ENCODE assay signal across 15 cellular contexts in genomic region chr17:30586818-30587595, GRCh38.
A peak's percentile ranks its signal among the peaks of the same experiment; 100 is the strongest.
DNase-seq lines count a peak whose midpoint lies in the region; ATAC-seq, FAIRE-seq and TF ChIP-seq lines count a peak whose summit lies in the region.
"Had no signal": no experiment of that assay in that cellular context is flagged by ENCODE, and none has a peak within 500 bp of the region (broad histone marks: within the 10 kb centered on the region; RNA-seq: fewer than 3 reads in every experiment).

No MANE protein-coding gene starts in this region.

- no peak overlapping the region for H3K4me3 Mint-ChIP-seq in activated naive CD8-positive, alpha-beta T cell treated with anti-CD3 and anti-CD28 coated beads, Interleukin-2, amount 50 U/mL, for 24 hours
- H3K4me3 Mint-ChIP-seq in activated naive CD8-positive, alpha-beta T cell treated with anti-CD3 and anti-CD28 coated beads for 36 hours = no peak overlapping the region
- H3K4me3 Mint-ChIP-seq: T-helper 2 cell treated with Interferon-gamma antibody and Interleukin-4, amounts not matched to agents 5 μg/mL and 100 μg/mL, for 36 hours had no signal

- ATAC-seq in activated naive CD8-positive, alpha-beta T cell treated with anti-CD3 and anti-CD28 coated beads, Interleukin-2, amount 50 U/mL, for 24 hours = peak; percentile 88
- ATAC-seq in stimulated activated naive CD8-positive, alpha-beta T cell treated with anti-CD3 and anti-CD28 coated beads, Interleukin-15, Interleukin-2, amounts not matched to agents 100 U/mL and 50 U/mL, for 24 hours = peak; percentile 90
- ATAC-seq in GM18858 (IDR thresholded peaks at IDR 0.05; ENCODE audit: unreplicated experiment) = no peak

- H3K27me3 Mint-ChIP-seq in activated naive CD8-positive, alpha-beta T cell treated with anti-CD3 and anti-CD28 coated beads, Interleukin-2, amount 50 U/mL, for 24 hours = peaks cover 4% of the 10 kb centered on the region
- H3K27me3 Mint-ChIP-seq in activated naive CD8-positive, alpha-beta T cell treated with anti-CD3 and anti-CD28 coated beads for 36 hours = no peaks in the 10 kb centered on the region

- H3K36me3 Mint-ChIP-seq in activated naive CD8-positive, alpha-beta T cell treated with anti-CD3 and anti-CD28 coated beads, Interleukin-2, amount 50 U/mL, for 24 hours (ENCODE audit: low read depth) = no peaks in the 10 kb centered on the region
- no peaks in the 10 kb centered on the region for H3K36me3 Mint-ChIP-seq in activated naive CD8-positive, alpha-beta T cell treated with anti-CD3 and anti-CD28 coated beads for 36 hours

- no peak for TF ChIP-seq CTCF in fibroblast of mammary gland (conservative IDR thresholded peaks at IDR 0.05; ENCODE audit: control insufficient read depth, insufficient read depth, low read depth, low read length)

- H3K27ac Mint-ChIP-seq in activated naive CD8-positive, alpha-beta T cell treated with anti-CD3 and anti-CD28 coated beads, Interleukin-2, amount 50 U/mL, for 24 hours = no peak overlapping the region
- H3K27ac Mint-ChIP-seq in activated naive CD8-positive, alpha-beta T cell treated with anti-CD3 and anti-CD28 coated beads for 36 hours = no peak overlapping the region
- H3K27ac Mint-ChIP-seq: T-helper 2 cell treated with Interferon-gamma antibody and Interleukin-4, amounts not matched to agents 5 μg/mL and 100 μg/mL, for 36 hours had no signal

- no peak for DNase-seq in activated naive CD8-positive, alpha-beta T cell treated with anti-CD3 and anti-CD28 coated beads, Interleukin-2, amount 50 U/mL, for 24 hours
- DNase-seq in activated naive CD8-positive, alpha-beta T cell treated with anti-CD3 and anti-CD28 coated beads for 36 hours = no peak
- DNase-seq in RCC 7860 (ENCODE audit: low spot score) (peak; percentile 52), fibroblast of mammary gland (ENCODE audit: low read depth) (peak; percentile 84), NCI-H1930 (lab: John Stamatoyannopoulos, UW) (no peak)
- DNase-seq in stimulated activated naive CD8-positive, alpha-beta T cell treated with anti-CD3 and anti-CD28 coated beads, Interleukin-15, Interleukin-2, amounts not matched to agents 100 U/mL and 50 U/mL, for 24 hours = no peak
- no peak for DNase-seq in activated effector memory CD4-positive, alpha-beta T cell treated with anti-CD3 and anti-CD28 coated beads, Interleukin-2, amount 50 U/mL, for 16 hours
- DNase-seq: activated T-cell treated with anti-CD3 and anti-CD28 coated beads for 4 hours, C1 segment of cervical spinal cord, GOT3, NCI-H2107 had no signal

- no peak overlapping the region for H3K4me3 ChIP-seq in fibroblast of mammary gland (ENCODE audit: control insufficient read depth, low read depth, low read length)
- H3K4me3 ChIP-seq: prostate gland, tibial nerve had no signal

- H3K4me1 Mint-ChIP-seq in activated naive CD8-positive, alpha-beta T cell treated with anti-CD3 and anti-CD28 coated beads, Interleukin-2, amount 50 U/mL, for 24 hours = peaks cover 5% of the 10 kb centered on the region
- H3K4me1 Mint-ChIP-seq in activated naive CD8-positive, alpha-beta T cell treated with anti-CD3 and anti-CD28 coated beads for 36 hours = no peaks in the 10 kb centered on the region

- no peak for FAIRE-seq in RCC 7860 (lab: Jason Lieb, UNC)

- H3K9me3 Mint-ChIP-seq in activated naive CD8-positive, alpha-beta T cell treated with anti-CD3 and anti-CD28 coated beads, Interleukin-2, amount 50 U/mL, for 24 hours = no peaks in the 10 kb centered on the region
- no peaks in the 10 kb centered on the region for H3K9me3 Mint-ChIP-seq in activated naive CD8-positive, alpha-beta T cell treated with anti-CD3 and anti-CD28 coated beads for 36 hours
- H3K9me3 Mint-ChIP-seq: T-helper 2 cell treated with Interferon-gamma antibody and Interleukin-4, amounts not matched to agents 5 μg/mL and 100 μg/mL, for 36 hours had no signal

Comparison
In these comparisons a context has a peak if more than half of its experiments do, and no peak if none do; other contexts are left out.
1. DNase-seq: peak in RCC 7860 (single experiment) and fibroblast of mammary gland (single experiment); none in activated naive CD8-positive, alpha-beta T cell treated with anti-CD3 and anti-CD28 coated beads, Interleukin-2, amount 50 U/mL, for 24 hours (single experiment), activated naive CD8-positive, alpha-beta T cell treated with anti-CD3 and anti-CD28 coated beads for 36 hours (single experiment), stimulated activated naive CD8-positive, alpha-beta T cell treated with anti-CD3 and anti-CD28 coated beads, Interleukin-15, Interleukin-2, amounts not matched to agents 100 U/mL and 50 U/mL, for 24 hours (single experiment), NCI-H1930 (0 of 2) and activated effector memory CD4-positive, alpha-beta T cell treated with anti-CD3 and anti-CD28 coated beads, Interleukin-2, amount 50 U/mL, for 16 hours (single experiment).